ENCODE assay signal across 8 cellular contexts in the genomic region with DNA sequence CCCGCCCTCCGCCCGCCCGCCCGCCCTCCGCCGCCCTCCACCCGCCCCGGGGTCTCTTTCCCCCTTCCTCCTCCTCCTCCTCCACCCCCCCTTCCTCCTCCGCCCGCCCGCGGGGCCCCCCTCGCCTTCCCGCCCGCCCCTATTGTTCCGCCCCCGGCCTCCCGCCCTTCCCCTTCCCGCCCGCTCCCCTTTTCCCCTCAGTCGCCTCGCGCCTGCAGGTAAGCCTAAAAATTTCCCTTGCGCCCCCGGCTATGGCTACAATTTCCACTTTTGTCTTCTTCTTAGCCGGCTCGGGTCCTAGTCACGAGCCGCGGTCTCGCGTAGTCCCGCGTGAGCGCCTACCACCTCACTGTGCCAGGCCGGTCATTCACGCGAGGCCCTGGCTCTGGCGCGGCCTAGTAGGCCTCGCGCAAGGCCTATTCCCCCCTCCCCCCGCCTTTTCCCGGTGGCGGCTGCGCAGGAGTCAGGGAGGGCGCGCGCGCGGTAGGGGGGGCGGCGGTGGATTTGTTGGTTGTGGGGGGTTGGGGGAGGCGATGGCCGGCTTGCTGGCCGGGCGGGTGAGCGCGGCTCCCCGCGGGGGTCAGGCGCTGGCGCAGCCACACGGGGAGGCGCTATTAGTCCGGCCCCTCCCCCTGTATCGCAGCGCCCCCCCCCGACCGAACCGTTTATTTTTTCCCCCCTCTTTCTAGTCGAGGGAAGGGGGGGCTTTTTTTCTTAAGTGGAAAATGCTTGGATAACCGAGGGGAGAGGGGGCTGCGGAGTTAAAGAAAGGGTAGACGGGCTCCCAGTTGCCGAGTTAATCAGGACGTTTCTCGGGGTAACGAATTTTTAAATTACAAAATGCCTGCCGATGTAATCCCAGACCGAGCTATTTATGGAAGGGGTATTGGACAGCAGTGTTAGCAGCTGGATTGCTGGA. TPM values are rescaled to one million over a fixed set of nuclear protein-coding genes. Genes with fewer than 3 reads are reported as not detected.
DNase-seq lines count a peak whose midpoint lies in the region; ATAC-seq and TF ChIP-seq lines count a peak whose summit lies in the region.

No MANE protein-coding gene starts in this region.

- H3K79me2 ChIP-seq in OCI-LY3 (ENCODE audit: low read length) = peaks cover 53% of the 10 kb centered on the region

- TF ChIP-seq CTCF in GM12864 (IDR thresholded peaks at IDR 0.05; ENCODE audit: low read depth, low read length, missing control alignments) (peak; percentile 35), OCI-LY3 (IDR thresholded peaks at IDR 0.05; ENCODE audit: low read depth, low read length) (peak; percentile 60)

- H3K36me3 ChIP-seq in OCI-LY3 (replicated peaks; ENCODE audit: low read depth, low read length) (peaks cover 55% of the 10 kb centered on the region), muscle layer of colon (ENCODE audit: insufficient read depth, low read length) (peaks cover 32% of the 10 kb centered on the region)

- no peaks in the 10 kb centered on the region for H3K9me3 ChIP-seq in OCI-LY3 (ENCODE audit: insufficient read depth, low read length)
- H3K9me3 ChIP-seq in muscle layer of colon (ENCODE audit: low read length) = no peaks in the 10 kb centered on the region

- H3K4me3 ChIP-seq in GM12864 (ENCODE audit: low read depth, low read length) (peak overlapping the region; percentile 94), OCI-LY3 (ENCODE audit: low read length) (peak overlapping the region; percentile 85), muscle layer of colon (ENCODE audit: low read depth in 1 of 2, low read length in 2 of 2) (peak overlapping the region; percentile 76 to 96)

- H2AFZ ChIP-seq in OCI-LY3 (ENCODE audit: low read depth, low read length) = no peak overlapping the region

- peak overlapping the region; percentile 87 for H3K4me2 ChIP-seq in OCI-LY3 (ENCODE audit: low read length)

- H3K27me3 ChIP-seq in OCI-LY3 (ENCODE audit: low read depth, low read length) (no peaks in the 10 kb centered on the region), muscle layer of colon (ENCODE audit: control insufficient read depth in 1 of 2, insufficient read depth in 2 of 2, low read length in 2 of 2) (no peaks in the 10 kb centered on the region)

- DNase-seq in GM12864 (ENCODE audit: low read depth) (no peak), HT-29 (ENCODE audit: low spot score) (peak; percentile 88), cortex of kidney (lab: John Stamatoyannopoulos, UW) (no peak)
- DNase-seq in activated T-cell treated with anti-CD3 and anti-CD28 coated beads, Interleukin-2, amount 50 U/mL, for 48 hours = peak; percentile 83 to 84
- DNase-seq in stimulated activated CD8-positive, alpha-beta memory T cell treated with anti-CD3 and anti-CD28 coated beads, Interleukin-4, amount 100 ng/mL, for 4 hours (ENCODE audit: low read depth in 2 of 2, low spot score in 1 of 2) = peak; percentile 59 to 61

- H3K4me1 ChIP-seq in OCI-LY3 (ENCODE audit: low read length) (peaks cover 18% of the 10 kb centered on the region), muscle layer of colon (ENCODE audit: insufficient read depth, low read length) (peaks cover 24% of the 10 kb centered on the region)

- H3K9ac ChIP-seq in OCI-LY3 (ENCODE audit: low read length) (peak overlapping the region; percentile 96), muscle layer of colon (ENCODE audit: low read length) (peak overlapping the region; percentile 67)

- ATAC-seq in esophagus mucosa = peak; percentile 79

- H3K27ac ChIP-seq in OCI-LY3 (ENCODE audit: low read length) (peak overlapping the region; percentile 74), muscle layer of colon (ENCODE audit: low read depth, low read length) (peak overlapping the region; percentile 100)

- H4K20me1 ChIP-seq in OCI-LY3 (ENCODE audit: insufficient read depth, low read length) = peaks cover 31% of the 10 kb centered on the region

RNA-seq across cellular contexts. Expression of a gene that starts 0.5 kb away (rescaled TPM):
- 127 and 135 TPM in 2 replicates for total RNA-seq in HT-29 (2014; rRNA removed; shearing (Covaris generic))
- 493 TPM for total RNA-seq in esophagus mucosa

RNA-seq across cellular contexts. Expression of a gene that starts 10.9 kb away (rescaled TPM):
- total RNA-seq in HT-29 (2014; rRNA removed; shearing (Covaris generic)) = 122 and 134 TPM in 2 replicates
- 92.0 TPM for total RNA-seq in esophagus mucosa

RNA-seq across cellular contexts. Expression of a gene that starts 28.8 kb away (rescaled TPM):
- total RNA-seq in HT-29 (2014; rRNA removed; shearing (Covaris generic)) = not detected in 2 replicates
- not detected for total RNA-seq in esophagus mucosa

RNA-seq across cellular contexts. Expression of a gene that starts 46.8 kb away (rescaled TPM):
- 0.84 and 3.2 TPM in 2 replicates for total RNA-seq in HT-29 (2014; rRNA removed; shearing (Covaris generic))
- 2.0 TPM for total RNA-seq in esophagus mucosa

RNA-seq across cellular contexts. Expression of a gene that starts 48.7 kb away (rescaled TPM):
- 68.9 and 89.2 TPM in 2 replicates for total RNA-seq in HT-29 (2014; rRNA removed; shearing (Covaris generic))
- total RNA-seq in esophagus mucosa = 19.3 TPM

Comparison
In these comparisons a context has a peak if more than half of its experiments do, and no peak if none do; other contexts are left out.
1. DNase-seq: peak in HT-29 (single experiment), activated T-cell treated with anti-CD3 and anti-CD28 coated beads, Interleukin-2, amount 50 U/mL, for 48 hours (2 of 2) and stimulated activated CD8-positive, alpha-beta memory T cell treated with anti-CD3 and anti-CD28 coated beads, Interleukin-4, amount 100 ng/mL, for 4 hours (2 of 2); none in GM12864 (single experiment) and cortex of kidney (single experiment).
2. Peak in every context shown above with its lines, with median percentiles within 50 percentile points of each other: H3K4me3 ChIP-seq.